2 cellular contexts compared by ENCODE assay signal in the genomic region with DNA sequence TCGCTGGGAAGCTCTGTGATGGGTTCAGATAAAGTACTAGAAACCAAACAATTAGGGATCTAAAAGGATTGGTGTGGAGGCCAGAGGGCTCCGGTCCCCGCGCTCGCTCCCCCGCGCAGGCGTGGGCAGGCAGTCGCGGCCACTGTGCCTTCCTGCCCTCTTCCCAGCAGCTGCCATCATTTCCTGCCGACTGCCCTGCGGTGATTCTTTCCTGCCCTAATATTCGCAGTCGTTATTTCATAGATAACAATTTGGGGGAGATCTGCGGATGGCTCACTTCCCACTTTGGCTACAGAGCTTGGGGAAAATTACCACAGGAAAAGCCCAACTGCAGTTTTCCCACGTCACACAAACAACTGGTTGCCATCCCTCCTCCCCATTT.
TF ChIP-seq lines count a peak whose summit lies in the region.

No MANE protein-coding gene starts in this region.

TF ChIP-seq in HepG2, 621 proteins besides CTCF, POLR2A, EP300 and RAD21:
- TF ChIP-seq ZNF598 (CRISPR knock-in tag; IDR thresholded peaks at IDR 0.05; ENCODE audit: borderline replicate concordance), result no peak

TF ChIP-seq in neural cell, 6 proteins besides CTCF, POLR2A, EP300 and RAD21:
- TF ChIP-seq TAF1 (IDR thresholded peaks at IDR 0.05; ENCODE audit: low read depth) (no peak), SMC3 (conservative IDR thresholded peaks at IDR 0.05; ENCODE audit: poor library complexity) (no peak), POLR2AphosphoS5 (IDR thresholded peaks at IDR 0.05) (peak; percentile 42), EZH2 (IDR thresholded peaks at IDR 0.05; ENCODE audit: borderline replicate concordance, insufficient read depth, low read length, poor library complexity, severe bottlenecking) (no peak), MXI1 (conservative IDR thresholded peaks at IDR 0.05; ENCODE audit: poor library complexity, severe bottlenecking) (no peak)
- TF ChIP-seq, protein P1, sequence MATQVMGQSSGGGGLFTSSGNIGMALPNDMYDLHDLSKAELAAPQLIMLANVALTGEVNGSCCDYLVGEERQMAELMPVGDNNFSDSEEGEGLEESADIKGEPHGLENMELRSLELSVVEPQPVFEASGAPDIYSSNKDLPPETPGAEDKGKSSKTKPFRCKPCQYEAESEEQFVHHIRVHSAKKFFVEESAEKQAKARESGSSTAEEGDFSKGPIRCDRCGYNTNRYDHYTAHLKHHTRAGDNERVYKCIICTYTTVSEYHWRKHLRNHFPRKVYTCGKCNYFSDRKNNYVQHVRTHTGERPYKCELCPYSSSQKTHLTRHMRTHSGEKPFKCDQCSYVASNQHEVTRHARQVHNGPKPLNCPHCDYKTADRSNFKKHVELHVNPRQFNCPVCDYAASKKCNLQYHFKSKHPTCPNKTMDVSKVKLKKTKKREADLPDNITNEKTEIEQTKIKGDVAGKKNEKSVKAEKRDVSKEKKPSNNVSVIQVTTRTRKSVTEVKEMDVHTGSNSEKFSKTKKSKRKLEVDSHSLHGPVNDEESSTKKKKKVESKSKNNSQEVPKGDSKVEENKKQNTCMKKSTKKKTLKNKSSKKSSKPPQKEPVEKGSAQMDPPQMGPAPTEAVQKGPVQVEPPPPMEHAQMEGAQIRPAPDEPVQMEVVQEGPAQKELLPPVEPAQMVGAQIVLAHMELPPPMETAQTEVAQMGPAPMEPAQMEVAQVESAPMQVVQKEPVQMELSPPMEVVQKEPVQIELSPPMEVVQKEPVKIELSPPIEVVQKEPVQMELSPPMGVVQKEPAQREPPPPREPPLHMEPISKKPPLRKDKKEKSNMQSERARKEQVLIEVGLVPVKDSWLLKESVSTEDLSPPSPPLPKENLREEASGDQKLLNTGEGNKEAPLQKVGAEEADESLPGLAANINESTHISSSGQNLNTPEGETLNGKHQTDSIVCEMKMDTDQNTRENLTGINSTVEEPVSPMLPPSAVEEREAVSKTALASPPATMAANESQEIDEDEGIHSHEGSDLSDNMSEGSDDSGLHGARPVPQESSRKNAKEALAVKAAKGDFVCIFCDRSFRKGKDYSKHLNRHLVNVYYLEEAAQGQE (IDR thresholded peaks at IDR 0.05; ENCODE audit: borderline replicate concordance), result peak; percentile 70
TF ChIP-seq in neural cell: peak in this region for 2.
